26 cellular contexts compared by ENCODE assay signal in genomic region chr13:36954542-36954941, GRCh38. TPM values are rescaled to one million over a fixed set of nuclear protein-coding genes. Genes with fewer than 3 reads are reported as not detected.
A peak's percentile ranks its signal among the peaks of the same experiment; 100 is the strongest.
DNase-seq lines count a peak whose midpoint lies in the region; ATAC-seq lines count a peak whose summit lies in the region.
"Had no signal": no experiment of that assay in that cellular context is flagged by ENCODE, and none has a peak within 500 bp of the region (broad histone marks: within the 10 kb centered on the region; RNA-seq: fewer than 3 reads in every experiment).

No MANE protein-coding gene starts in this region.

- DNase-seq in activated T-cell treated with anti-CD3 and anti-CD28 coated beads, Interleukin-2, amount 50 U/mL, for 72 hours = no peak
- DNase-seq in activated T-cell treated with anti-CD3 and anti-CD28 coated beads, Interleukin-2, amount 50 U/mL, for 4 hours = no peak
- peak; percentile 96 for DNase-seq in NCI-H526 treated with DMSO at 0.1 percent for 48 hours (lab: John Stamatoyannopoulos, UW)
- no peak for DNase-seq in left colon
- no peak for DNase-seq in stimulated activated effector memory CD8-positive, alpha-beta T cell treated with anti-CD3 and anti-CD28 coated beads, Interleukin-12 subunit alpha, Interleukin-12 subunit beta, amount 100 ng/mL, for 72 hours (ENCODE audit: low spot score in 2 of 2)
- DNase-seq in EL = no peak
- DNase-seq: 8988T; ACHN; BE2C; Calu3; CD8-positive, alpha-beta memory T cell; DMS153; DND-41; H7; NCI-H1092 treated with DMSO at 0.1 percent for 48 hours; NCI-H1436; NCI-H187 treated with DMSO at 0.1 percent for 48 hours; NCI-H2107; NCI-H446; NCI-H524 treated with DMSO at 0.1 percent for 48 hours; Right ventricle myocardium superior; RPMI8226 had no signal

- H3K4me1 Mint-ChIP-seq in activated T-cell treated with anti-CD3 and anti-CD28 coated beads, Interleukin-2, amount 50 U/mL, for 72 hours (ENCODE audit: low read depth) = no peaks in the 10 kb centered on the region
- no peaks in the 10 kb centered on the region for H3K4me1 Mint-ChIP-seq in activated T-cell treated with anti-CD3 and anti-CD28 coated beads, Interleukin-2, amount 50 U/mL, for 4 hours (ENCODE audit: low read depth)
- H3K4me1 Mint-ChIP-seq in stimulated activated effector memory CD8-positive, alpha-beta T cell treated with anti-CD3 and anti-CD28 coated beads, Interleukin-12 subunit alpha, Interleukin-12 subunit beta, amount 100 ng/mL, for 72 hours = peaks cover 5% of the 10 kb centered on the region
- H3K4me1 Mint-ChIP-seq: CD14-positive monocyte had no signal

- H3K27ac Mint-ChIP-seq in activated T-cell treated with anti-CD3 and anti-CD28 coated beads, Interleukin-2, amount 50 U/mL, for 72 hours = peak overlapping the region; percentile 28
- H3K27ac Mint-ChIP-seq in stimulated activated effector memory CD8-positive, alpha-beta T cell treated with anti-CD3 and anti-CD28 coated beads, Interleukin-12 subunit alpha, Interleukin-12 subunit beta, amount 100 ng/mL, for 72 hours = peak overlapping the region; percentile 48
- H3K27ac Mint-ChIP-seq: CD14-positive monocyte, IgD-negative memory B cell had no signal

- intact Hi-C loops in left colon (cut with DNase I, micrococcal nuclease) = no loop called here

- H3K27me3 Mint-ChIP-seq in activated T-cell treated with anti-CD3 and anti-CD28 coated beads, Interleukin-2, amount 50 U/mL, for 72 hours (ENCODE audit: low read depth) = no peaks in the 10 kb centered on the region
- H3K27me3 Mint-ChIP-seq in activated T-cell treated with anti-CD3 and anti-CD28 coated beads, Interleukin-2, amount 50 U/mL, for 4 hours (ENCODE audit: low read depth) = no peaks in the 10 kb centered on the region
- H3K27me3 Mint-ChIP-seq: CD8-positive, alpha-beta memory T cell; IgD-negative memory B cell had no signal

- ATAC-seq in activated T-cell treated with anti-CD3 and anti-CD28 coated beads, Interleukin-2, amount 50 U/mL, for 72 hours (replicated peaks in 1 of 2) = no peak
- ATAC-seq in activated T-cell treated with anti-CD3 and anti-CD28 coated beads, Interleukin-2, amount 50 U/mL, for 4 hours = no peak
- ATAC-seq in left colon (peak; percentile 74), GM18907 (IDR thresholded peaks at IDR 0.05; ENCODE audit: unreplicated experiment) (no peak), GM19463 (IDR thresholded peaks at IDR 0.05; ENCODE audit: unreplicated experiment) (no peak)
- ATAC-seq in stimulated activated effector memory CD8-positive, alpha-beta T cell treated with anti-CD3 and anti-CD28 coated beads, Interleukin-12 subunit alpha, Interleukin-12 subunit beta, amount 100 ng/mL, for 72 hours = no peak

- peaks cover 4 to 18% of the 10 kb centered on the region in 2 donors for H3K36me3 Mint-ChIP-seq in activated T-cell treated with anti-CD3 and anti-CD28 coated beads, Interleukin-2, amount 50 U/mL, for 72 hours (ENCODE audit: insufficient read depth in 2 of 2)
- H3K36me3 Mint-ChIP-seq in activated T-cell treated with anti-CD3 and anti-CD28 coated beads, Interleukin-2, amount 50 U/mL, for 4 hours (ENCODE audit: insufficient read depth) = peaks cover 50% of the 10 kb centered on the region
- peaks cover 63% of the 10 kb centered on the region for H3K36me3 Mint-ChIP-seq in stimulated activated effector memory CD8-positive, alpha-beta T cell treated with anti-CD3 and anti-CD28 coated beads, Interleukin-12 subunit alpha, Interleukin-12 subunit beta, amount 100 ng/mL, for 72 hours

- no peak overlapping the region for H3K4me3 Mint-ChIP-seq in activated T-cell treated with anti-CD3 and anti-CD28 coated beads, Interleukin-2, amount 50 U/mL, for 72 hours
- no peak overlapping the region for H3K4me3 Mint-ChIP-seq in activated T-cell treated with anti-CD3 and anti-CD28 coated beads, Interleukin-2, amount 50 U/mL, for 4 hours
- H3K4me3 Mint-ChIP-seq in stimulated activated effector memory CD8-positive, alpha-beta T cell treated with anti-CD3 and anti-CD28 coated beads, Interleukin-12 subunit alpha, Interleukin-12 subunit beta, amount 100 ng/mL, for 72 hours = no peak overlapping the region
- H3K4me3 Mint-ChIP-seq: CD14-positive monocyte; CD8-positive, alpha-beta memory T cell; IgD-negative memory B cell had no signal

- no peaks in the 10 kb centered on the region for H3K9me3 Mint-ChIP-seq in activated T-cell treated with anti-CD3 and anti-CD28 coated beads, Interleukin-2, amount 50 U/mL, for 72 hours
- no peaks in the 10 kb centered on the region for H3K9me3 Mint-ChIP-seq in activated T-cell treated with anti-CD3 and anti-CD28 coated beads, Interleukin-2, amount 50 U/mL, for 4 hours
- H3K9me3 Mint-ChIP-seq in stimulated activated effector memory CD8-positive, alpha-beta T cell treated with anti-CD3 and anti-CD28 coated beads, Interleukin-12 subunit alpha, Interleukin-12 subunit beta, amount 100 ng/mL, for 72 hours = no peaks in the 10 kb centered on the region
- H3K9me3 Mint-ChIP-seq: CD14-positive monocyte; CD8-positive, alpha-beta memory T cell; IgD-negative memory B cell had no signal

RNA-seq across cellular contexts. Expression of gene SMAD9, which starts 34.5 kb away (rescaled TPM):
- not detected for total RNA-seq in activated T-cell treated with anti-CD3 and anti-CD28 coated beads, Interleukin-2, amount 50 U/mL, for 72 hours
- not detected for total RNA-seq in activated T-cell treated with anti-CD3 and anti-CD28 coated beads, Interleukin-2, amount 50 U/mL, for 4 hours
- total RNA-seq in left colon = 10 to 100 TPM in 1 of 2 donors, 1 to 10 TPM in 1; 9.7 to 13.0 TPM
- total RNA-seq: CD8-positive, alpha-beta memory T cell had no signal

RNA-seq across cellular contexts. Expression of gene ALG5, which starts 44.6 kb away (rescaled TPM):
- 10 to 100 TPM; 31.7 to 38.3 TPM for total RNA-seq in activated T-cell treated with anti-CD3 and anti-CD28 coated beads, Interleukin-2, amount 50 U/mL, for 72 hours
- 10 to 100 TPM; 46.1 to 50.8 (median 49.3) TPM for total RNA-seq in activated T-cell treated with anti-CD3 and anti-CD28 coated beads, Interleukin-2, amount 50 U/mL, for 4 hours
- total RNA-seq in left colon = 10 to 100 TPM; 26.5 to 34.6 TPM

RNA-seq across cellular contexts. Expression of gene EXOSC8, which starts 46.0 kb away (rescaled TPM):
- 100 to 1,000 TPM; 220 to 268 TPM for total RNA-seq in activated T-cell treated with anti-CD3 and anti-CD28 coated beads, Interleukin-2, amount 50 U/mL, for 72 hours
- total RNA-seq in activated T-cell treated with anti-CD3 and anti-CD28 coated beads, Interleukin-2, amount 50 U/mL, for 4 hours = 100 to 1,000 TPM; 123 to 153 (median 134) TPM
- 10 to 100 TPM; 17.2 to 19.7 TPM for total RNA-seq in left colon

Comparison
In these comparisons a context has a peak if more than half of its experiments do, and no peak if none do; other contexts are left out.
1. RNA of gene SMAD9, which starts 34.5 kb away (total RNA-seq): 9.7 to 13.0 TPM in left colon; not detected in activated T-cell treated with anti-CD3 and anti-CD28 coated beads, Interleukin-2, amount 50 U/mL, for 72 hours and not detected in activated T-cell treated with anti-CD3 and anti-CD28 coated beads, Interleukin-2, amount 50 U/mL, for 4 hours; every median in the first group is over 10 times any median in the second.
2. RNA of gene EXOSC8, which starts 46.0 kb away (total RNA-seq): 220 to 268 TPM in activated T-cell treated with anti-CD3 and anti-CD28 coated beads, Interleukin-2, amount 50 U/mL, for 72 hours and 123 to 153 TPM in activated T-cell treated with anti-CD3 and anti-CD28 coated beads, Interleukin-2, amount 50 U/mL, for 4 hours; 17.2 to 19.7 TPM in left colon; every median in the first group is over 4 times any median in the second.